8 cellular contexts compared by ENCODE assay signal in the genomic region with DNA sequence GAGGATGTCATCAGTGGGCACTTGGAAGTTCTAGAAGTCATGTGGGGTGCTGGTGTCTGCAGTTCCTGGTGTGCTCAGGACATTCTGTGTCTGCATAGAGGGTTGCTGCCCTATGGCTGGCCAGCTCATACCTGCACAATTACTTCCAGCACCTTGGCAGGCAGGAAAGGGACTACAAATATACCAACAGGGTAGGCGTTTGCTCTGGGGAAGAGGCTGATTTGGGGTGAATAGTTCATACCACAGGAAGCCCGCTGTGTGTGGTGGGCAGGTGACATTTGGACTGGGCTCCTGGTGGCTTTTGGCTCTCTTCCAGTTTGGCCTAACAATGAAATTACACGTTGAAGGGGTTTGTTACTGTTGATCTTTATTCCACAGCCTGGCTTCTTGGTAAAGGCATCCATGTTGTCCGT.
DNase-seq lines count a peak whose midpoint lies in the region; ATAC-seq, FAIRE-seq and TF ChIP-seq lines count a peak whose summit lies in the region.

No MANE protein-coding gene starts in this region.

- no peak for FAIRE-seq in bronchial epithelial cell (lab: Jason Lieb, UNC)

- no peak overlapping the region for H3K4me3 ChIP-seq in bronchial epithelial cell (ENCODE audit: low read depth, low read length)

- no peak for ATAC-seq in HG03354 (IDR thresholded peaks at IDR 0.05; ENCODE audit: poor library complexity, severe bottlenecking, unreplicated experiment)
- ATAC-seq in HG03025 (IDR thresholded peaks at IDR 0.05; ENCODE audit: low FRiP score, unreplicated experiment), result no peak

- DNase-seq in NCI-H748 (lab: John Stamatoyannopoulos, UW; ENCODE audit: unreplicated experiment), result peak; percentile 56
- no peak for DNase-seq in NCI-H748 treated with DMSO at 0.1 percent for 48 hours (lab: John Stamatoyannopoulos, UW)
- DNase-seq in NCI-H69 (lab: John Stamatoyannopoulos, UW), result peak; percentile 92
- peak; percentile 37 for DNase-seq in bronchial epithelial cell (ENCODE audit: low read depth)
- peak; percentile 15 for DNase-seq in stimulated activated CD8-positive, alpha-beta memory T cell treated with anti-CD3 and anti-CD28 coated beads, Interleukin-4, amount 100 ng/mL, for 24 hours (ENCODE audit: low read depth)
- DNase-seq in NCI-H1694 (lab: John Stamatoyannopoulos, UW), result no peak

- no peak for TF ChIP-seq CTCF in bronchial epithelial cell (IDR thresholded peaks at IDR 0.05; ENCODE audit: insufficient read depth, low read length, severe bottlenecking)

- H3K27me3 ChIP-seq in bronchial epithelial cell (ENCODE audit: control insufficient read depth, insufficient read depth, low read length), result no peaks in the 10 kb centered on the region

- no peaks in the 10 kb centered on the region for H3K36me3 ChIP-seq in bronchial epithelial cell (ENCODE audit: control insufficient read depth, insufficient read depth, low read length)

Comparison
In these comparisons a context has a peak if more than half of its experiments do, and no peak if none do; other contexts are left out.
1. DNase-seq: peak in NCI-H748 (single experiment), NCI-H69 (single experiment), bronchial epithelial cell (single experiment) and stimulated activated CD8-positive, alpha-beta memory T cell treated with anti-CD3 and anti-CD28 coated beads, Interleukin-4, amount 100 ng/mL, for 24 hours (single experiment); none in NCI-H748 treated with DMSO at 0.1 percent for 48 hours (single experiment) and NCI-H1694 (single experiment).